Comparison of ENCODE assay signal across 8 cellular contexts in genomic region chr10:77837248-77837924, GRCh38.
DNase-seq lines count a peak whose midpoint lies in the region; ATAC-seq and TF ChIP-seq lines count a peak whose summit lies in the region.

No MANE protein-coding gene starts in this region.

- no peak overlapping the region; the same call in 1 of the 2 replicates for H3K4me3 ChIP-seq in DOHH2 (ENCODE audit: low read length)
- H3K4me3 ChIP-seq in kidney epithelial cell (ENCODE audit: low read depth, low read length): no peak overlapping the region

- H3K4me1 Mint-ChIP-seq in activated naive CD4-positive, alpha-beta T cell treated with anti-CD3 and anti-CD28 coated beads for 36 hours (ENCODE audit: low read depth): peaks cover 4% of the 10 kb centered on the region
- peaks cover 0 to 7% of the 10 kb centered on the region in 2 donors for H3K4me1 Mint-ChIP-seq in stimulated activated naive B cell treated with anti-CD40 and anti-IgM and Interleukin-4, amounts not matched to agents 10 μg/mL and 1 μg/mL and 100 μg/mL, for 72 hours
- no peaks in the 10 kb centered on the region for H3K4me1 Mint-ChIP-seq in Calu3 (ENCODE audit: low read depth, unreplicated experiment)

- no peak overlapping the region for H3K4me3 Mint-ChIP-seq in activated naive CD4-positive, alpha-beta T cell treated with anti-CD3 and anti-CD28 coated beads for 36 hours
- H3K4me3 Mint-ChIP-seq in stimulated activated naive B cell treated with anti-CD40 and anti-IgM and Interleukin-4, amounts not matched to agents 10 μg/mL and 1 μg/mL and 100 μg/mL, for 72 hours: no peak overlapping the region
- H3K4me3 Mint-ChIP-seq in Calu3 (ENCODE audit: low read depth, unreplicated experiment): no peak overlapping the region

- H3K27ac ChIP-seq in DOHH2 (ENCODE audit: low read depth, low read length): peak overlapping the region; percentile 13; the same call in 1 of the 2 replicates
- peak overlapping the region; percentile 35 for H3K27ac ChIP-seq in RWPE1

- no peaks in the 10 kb centered on the region for H3K79me2 ChIP-seq in DOHH2 (ENCODE audit: control insufficient read depth, low read length)

- H3K27me3 Mint-ChIP-seq in activated naive CD4-positive, alpha-beta T cell treated with anti-CD3 and anti-CD28 coated beads for 36 hours (ENCODE audit: low read depth): no peaks in the 10 kb centered on the region
- H3K27me3 Mint-ChIP-seq in stimulated activated naive B cell treated with anti-CD40 and anti-IgM and Interleukin-4, amounts not matched to agents 10 μg/mL and 1 μg/mL and 100 μg/mL, for 72 hours: no peaks in the 10 kb centered on the region
- H3K27me3 Mint-ChIP-seq in Calu3 (ENCODE audit: unreplicated experiment): no peaks in the 10 kb centered on the region

- H3K27ac Mint-ChIP-seq in activated naive CD4-positive, alpha-beta T cell treated with anti-CD3 and anti-CD28 coated beads for 36 hours: no peak overlapping the region
- no peak overlapping the region for H3K27ac Mint-ChIP-seq in stimulated activated naive B cell treated with anti-CD40 and anti-IgM and Interleukin-4, amounts not matched to agents 10 μg/mL and 1 μg/mL and 100 μg/mL, for 72 hours
- H3K27ac Mint-ChIP-seq in Calu3 (ENCODE audit: unreplicated experiment): no peak overlapping the region

- POLR2A ChIA-PET in RWPE1 (lab: Yijun Ruan, JAX; ENCODE audit: low non-redundant PET): no interaction called here

- no peaks in the 10 kb centered on the region for H3K9me3 ChIP-seq in DOHH2 (ENCODE audit: control insufficient read depth, insufficient read depth, low read length)

- no peaks in the 10 kb centered on the region for H3K36me3 Mint-ChIP-seq in activated naive CD4-positive, alpha-beta T cell treated with anti-CD3 and anti-CD28 coated beads for 36 hours (ENCODE audit: low read depth)
- H3K36me3 Mint-ChIP-seq in stimulated activated naive B cell treated with anti-CD40 and anti-IgM and Interleukin-4, amounts not matched to agents 10 μg/mL and 1 μg/mL and 100 μg/mL, for 72 hours: no peaks in the 10 kb centered on the region
- H3K36me3 Mint-ChIP-seq in Calu3 (ENCODE audit: insufficient read depth, unreplicated experiment): peaks cover 34% of the 10 kb centered on the region

- H3K4me2 ChIP-seq in DOHH2 (ENCODE audit: low read length): peak overlapping the region; percentile 48

- CTCF ChIA-PET in RWPE1 (lab: Yijun Ruan, JAX) (interaction anchor here (0.7 to 2.5 kb wide), 2 partner anchors 10 to 448 kb away, joined by 5 to 7 read pairs; no protein-coding TSS in a partner anchor), Calu3 (lab: Charles Lee) (no interaction called here)
- CTCF ChIA-PET in activated naive CD4-positive, alpha-beta T cell treated with anti-CD3 and anti-CD28 coated beads for 36 hours (lab: Charles Lee): interaction anchor here (0.7 to 1.8 kb wide), 6 partner anchors 10 to 126 kb away, joined by 3 to 8 read pairs (median 4); no protein-coding TSS in a partner anchor

- peaks cover 23% of the 10 kb centered on the region for H3K4me1 ChIP-seq in DOHH2 (ENCODE audit: control insufficient read depth, low read length)

- DNase-seq in HUDEP-2 (lab: John Stamatoyannopoulos, UW; ENCODE audit: unreplicated experiment in 76 of 76): peak in 50 of 76 experiments; percentile 3 to 82 (median 30)
- peak; percentile 12 for DNase-seq in RWPE1 (ENCODE audit: low spot score)
- peak; percentile 86 for DNase-seq in activated naive CD4-positive, alpha-beta T cell treated with anti-CD3 and anti-CD28 coated beads for 36 hours
- no peak for DNase-seq in kidney epithelial cell (ENCODE audit: low read depth)
- DNase-seq in stimulated activated naive B cell treated with anti-CD40 and anti-IgM and Interleukin-4, amounts not matched to agents 10 μg/mL and 1 μg/mL and 100 μg/mL, for 72 hours: peak; percentile 17
- no peak for DNase-seq in Calu3

- intact Hi-C loops in activated naive CD4-positive, alpha-beta T cell treated with anti-CD3 and anti-CD28 coated beads for 36 hours (cut with micrococcal nuclease): loop anchor here (1.0 to 2.0 kb wide), 5 partner anchors 36 to 672 kb away; partner anchors contain the start of gene POLR3A
- intact Hi-C loops in Calu3 (cut with micrococcal nuclease; ENCODE audit: unreplicated experiment): no loop called here

- H3K36me3 ChIP-seq in DOHH2 (ENCODE audit: control insufficient read depth, low read length) (no peaks in the 10 kb centered on the region), kidney epithelial cell (ENCODE audit: control insufficient read depth, insufficient read depth, low read length) (peaks cover 2% of the 10 kb centered on the region)

- BruUV-seq in Calu3 (replicated peaks; lab: Mats Ljungman, UMichigan): no TSS peak

- no peaks in the 10 kb centered on the region for H3F3A ChIP-seq in DOHH2 (ENCODE audit: control insufficient read depth, insufficient read depth)

- H3K27me3 ChIP-seq in DOHH2 (ENCODE audit: control insufficient read depth, low read length) (no peaks in the 10 kb centered on the region), kidney epithelial cell (ENCODE audit: control insufficient read depth, insufficient read depth, low read length) (no peaks in the 10 kb centered on the region)

- no peaks in the 10 kb centered on the region for H3K9me2 ChIP-seq in DOHH2 (replicated peaks; ENCODE audit: control insufficient read depth, low read length)

- TF ChIP-seq CTCF in DOHH2 (IDR thresholded peaks at IDR 0.05; ENCODE audit: low read depth, low read length, poor library complexity, severe bottlenecking) (peak; percentile 68), RWPE1 (conservative IDR thresholded peaks at IDR 0.05; ENCODE audit: low read depth) (no peak), kidney epithelial cell (IDR thresholded peaks at IDR 0.05; ENCODE audit: insufficient read depth, low read length, poor library complexity, severe bottlenecking) (peak; percentile 17), Calu3 (IDR thresholded peaks at IDR 0.05; ENCODE audit: unreplicated experiment) (no peak)

- ATAC-seq in GM21528 (IDR thresholded peaks at IDR 0.05; ENCODE audit: low FRiP score, unreplicated experiment): peak; percentile 67
- ATAC-seq in stimulated activated naive B cell treated with anti-CD40 and anti-IgM and Interleukin-4, amounts not matched to agents 10 μg/mL and 1 μg/mL and 100 μg/mL, for 72 hours (replicated peaks): peak; percentile 68 to 86

- no peaks in the 10 kb centered on the region for H3K9me3 Mint-ChIP-seq in activated naive CD4-positive, alpha-beta T cell treated with anti-CD3 and anti-CD28 coated beads for 36 hours
- H3K9me3 Mint-ChIP-seq in stimulated activated naive B cell treated with anti-CD40 and anti-IgM and Interleukin-4, amounts not matched to agents 10 μg/mL and 1 μg/mL and 100 μg/mL, for 72 hours: no peaks in the 10 kb centered on the region
- no peaks in the 10 kb centered on the region for H3K9me3 Mint-ChIP-seq in Calu3 (ENCODE audit: low read depth, unreplicated experiment)

- no peaks in the 10 kb centered on the region for H4K20me1 ChIP-seq in DOHH2 (ENCODE audit: control insufficient read depth, insufficient read depth, low read depth, low read length)

Comparison
In these comparisons a context has a peak if more than half of its experiments do, and no peak if none do; other contexts are left out.
1. CTCF ChIP-seq: peak in DOHH2 (single experiment) and kidney epithelial cell (single experiment); none in RWPE1 (single experiment) and Calu3 (single experiment).
2. DNase-seq: peak in HUDEP-2 (50 of 76), RWPE1 (single experiment), activated naive CD4-positive, alpha-beta T cell treated with anti-CD3 and anti-CD28 coated beads for 36 hours (single experiment) and stimulated activated naive B cell treated with anti-CD40 and anti-IgM and Interleukin-4, amounts not matched to agents 10 μg/mL and 1 μg/mL and 100 μg/mL, for 72 hours (single experiment); none in kidney epithelial cell (single experiment) and Calu3 (single experiment).